Comparison of ENCODE assay signal across 1 cellular context in the genomic region with DNA sequence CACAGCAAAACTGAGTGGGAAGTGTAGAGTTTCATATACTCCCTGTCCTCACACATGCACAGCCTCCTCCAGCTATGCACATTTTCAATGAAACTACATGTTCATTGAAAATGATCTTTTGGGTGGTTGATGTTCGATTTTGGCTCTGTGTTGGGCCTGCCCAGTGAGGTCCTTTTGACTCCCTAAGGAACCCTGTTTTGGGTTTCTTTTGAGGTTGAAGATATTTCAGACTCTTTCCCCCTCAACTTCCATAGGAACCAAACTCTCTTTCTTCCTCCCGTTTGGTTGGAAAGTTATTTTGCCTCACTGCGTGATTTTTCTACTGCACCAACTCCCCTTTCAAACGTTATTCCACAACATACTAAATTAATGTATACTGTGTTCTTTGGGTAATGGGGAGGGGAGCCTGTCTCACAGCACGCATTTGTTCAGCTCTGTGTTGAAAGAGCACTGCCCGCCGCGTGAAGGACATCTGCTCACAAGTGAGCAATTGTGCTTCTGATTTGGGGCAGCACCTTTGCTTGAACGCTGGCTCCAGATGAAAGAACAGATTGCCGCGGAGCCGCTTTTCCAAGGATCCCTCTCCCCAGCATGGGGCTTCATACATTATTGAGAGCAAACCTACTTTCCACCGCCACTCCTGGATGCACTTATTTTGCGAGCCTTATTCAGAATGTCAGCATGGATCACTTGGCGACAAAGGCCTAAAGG.
TF ChIP-seq lines count a peak whose summit lies in the region.

No MANE protein-coding gene starts in this region.

TF ChIP-seq in HepG2, 621 proteins besides CTCF, POLR2A, EP300 and RAD21 (continued from another document and continues in another):
- peak; percentile 96 for TF ChIP-seq FOXP4 (CRISPR knock-in tag; IDR thresholded peaks at IDR 0.05)
- no peak for TF ChIP-seq PCBP2 (optimal IDR thresholded peaks at IDR 0.05; ENCODE audit: low read depth, low read length, poor library complexity, severe bottlenecking)
- TF ChIP-seq MTA3 (CRISPR knock-in tag; IDR thresholded peaks at IDR 0.05) = no peak
- TF ChIP-seq ZBTB42 (CRISPR knock-in tag; IDR thresholded peaks at IDR 0.05) = no peak
- no peak for TF ChIP-seq FOXA1 (IDR thresholded peaks at IDR 0.05)
- TF ChIP-seq FOXA1 (CRISPR knock-in tag; IDR thresholded peaks at IDR 0.05) = peak; percentile 84
- peak; percentile 48; the same call in 1 of the 2 replicates for TF ChIP-seq AHR (CRISPR knock-in tag; IDR thresholded peaks at IDR 0.05)
- no peak for TF ChIP-seq ZNF337 (CRISPR knock-in tag; IDR thresholded peaks at IDR 0.05; ENCODE audit: borderline replicate concordance, low read depth)
- TF ChIP-seq ZMYM2 (CRISPR knock-in tag; IDR thresholded peaks at IDR 0.05) = peak; percentile 55; the same call in 1 of the 2 replicates
- TF ChIP-seq MLX (CRISPR knock-in tag; IDR thresholded peaks at IDR 0.05) = peak; percentile 83; the same call in 1 of the 2 replicates
- peak; percentile 43; the same call in 1 of the 2 replicates for TF ChIP-seq TAF1 (CRISPR knock-in tag; IDR thresholded peaks at IDR 0.05)
- no peak for TF ChIP-seq NFE2L2 (IDR thresholded peaks at IDR 0.05; ENCODE audit: low read length)
- no peak for TF ChIP-seq FOXP1 (IDR thresholded peaks at IDR 0.05)
- TF ChIP-seq FOXP1 (CRISPR knock-in tag; IDR thresholded peaks at IDR 0.05) = peak; percentile 82
- TF ChIP-seq ZNF17 (CRISPR knock-in tag; IDR thresholded peaks at IDR 0.05) = no peak
- TF ChIP-seq ZNF296 (CRISPR knock-in tag; conservative IDR thresholded peaks at IDR 0.05) = no peak
- peak; percentile 76 for TF ChIP-seq ARID3A (IDR thresholded peaks at IDR 0.05; ENCODE audit: low read depth, low read length)
- TF ChIP-seq ZNF546 (CRISPR knock-in tag; conservative IDR thresholded peaks at IDR 0.05) = no peak
- TF ChIP-seq, protein P1, sequence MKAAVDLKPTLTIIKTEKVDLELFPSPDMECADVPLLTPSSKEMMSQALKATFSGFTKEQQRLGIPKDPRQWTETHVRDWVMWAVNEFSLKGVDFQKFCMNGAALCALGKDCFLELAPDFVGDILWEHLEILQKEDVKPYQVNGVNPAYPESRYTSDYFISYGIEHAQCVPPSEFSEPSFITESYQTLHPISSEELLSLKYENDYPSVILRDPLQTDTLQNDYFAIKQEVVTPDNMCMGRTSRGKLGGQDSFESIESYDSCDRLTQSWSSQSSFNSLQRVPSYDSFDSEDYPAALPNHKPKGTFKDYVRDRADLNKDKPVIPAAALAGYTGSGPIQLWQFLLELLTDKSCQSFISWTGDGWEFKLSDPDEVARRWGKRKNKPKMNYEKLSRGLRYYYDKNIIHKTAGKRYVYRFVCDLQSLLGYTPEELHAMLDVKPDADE (CRISPR knock-in tag; IDR thresholded peaks at IDR 0.05) = no peak
- no peak for TF ChIP-seq CHCHD3 (CRISPR knock-in tag; IDR thresholded peaks at IDR 0.05)
- TF ChIP-seq JDP2 (CRISPR knock-in tag; IDR thresholded peaks at IDR 0.05; ENCODE audit: borderline replicate concordance) = no peak
- TF ChIP-seq ZNF549 (CRISPR knock-in tag; IDR thresholded peaks at IDR 0.05) = no peak
- TF ChIP-seq FOSL2 (CRISPR knock-in tag; IDR thresholded peaks at IDR 0.05) = peak; percentile 81
- TF ChIP-seq TCF7L2 (IDR thresholded peaks at IDR 0.05; ENCODE audit: low read depth, low read length) = peak; percentile 83
- no peak for TF ChIP-seq MAFK (conservative IDR thresholded peaks at IDR 0.05 in 1 of 2, IDR thresholded peaks at IDR 0.05 in 1 of 2; ENCODE audit: low read length in 2 of 2)
- TF ChIP-seq, protein P2, sequence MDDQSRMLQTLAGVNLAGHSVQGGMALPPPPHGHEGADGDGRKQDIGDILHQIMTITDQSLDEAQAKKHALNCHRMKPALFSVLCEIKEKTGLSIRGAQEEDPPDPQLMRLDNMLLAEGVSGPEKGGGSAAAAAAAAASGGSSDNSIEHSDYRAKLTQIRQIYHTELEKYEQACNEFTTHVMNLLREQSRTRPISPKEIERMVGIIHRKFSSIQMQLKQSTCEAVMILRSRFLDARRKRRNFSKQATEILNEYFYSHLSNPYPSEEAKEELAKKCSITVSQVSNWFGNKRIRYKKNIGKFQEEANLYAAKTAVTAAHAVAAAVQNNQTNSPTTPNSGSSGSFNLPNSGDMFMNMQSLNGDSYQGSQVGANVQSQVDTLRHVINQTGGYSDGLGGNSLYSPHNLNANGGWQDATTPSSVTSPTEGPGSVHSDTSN (CRISPR knock-in tag; IDR thresholded peaks at IDR 0.05; ENCODE audit: borderline replicate concordance) = 0 out of 2 replicates have a peak, but pooled peaks have one; percentile 52
- TF ChIP-seq ZNF446 (CRISPR knock-in tag; IDR thresholded peaks at IDR 0.05) = no peak
- TF ChIP-seq, protein P3, sequence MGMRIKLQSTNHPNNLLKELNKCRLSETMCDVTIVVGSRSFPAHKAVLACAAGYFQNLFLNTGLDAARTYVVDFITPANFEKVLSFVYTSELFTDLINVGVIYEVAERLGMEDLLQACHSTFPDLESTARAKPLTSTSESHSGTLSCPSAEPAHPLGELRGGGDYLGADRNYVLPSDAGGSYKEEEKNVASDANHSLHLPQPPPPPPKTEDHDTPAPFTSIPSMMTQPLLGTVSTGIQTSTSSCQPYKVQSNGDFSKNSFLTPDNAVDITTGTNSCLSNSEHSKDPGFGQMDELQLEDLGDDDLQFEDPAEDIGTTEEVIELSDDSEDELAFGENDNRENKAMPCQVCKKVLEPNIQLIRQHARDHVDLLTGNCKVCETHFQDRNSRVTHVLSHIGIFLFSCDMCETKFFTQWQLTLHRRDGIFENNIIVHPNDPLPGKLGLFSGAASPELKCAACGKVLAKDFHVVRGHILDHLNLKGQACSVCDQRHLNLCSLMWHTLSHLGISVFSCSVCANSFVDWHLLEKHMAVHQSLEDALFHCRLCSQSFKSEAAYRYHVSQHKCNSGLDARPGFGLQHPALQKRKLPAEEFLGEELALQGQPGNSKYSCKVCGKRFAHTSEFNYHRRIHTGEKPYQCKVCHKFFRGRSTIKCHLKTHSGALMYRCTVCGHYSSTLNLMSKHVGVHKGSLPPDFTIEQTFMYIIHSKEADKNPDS (CRISPR knock-in tag; IDR thresholded peaks at IDR 0.05) = peak; percentile 85; the same call in 1 of the 2 replicates
- TF ChIP-seq GLMP (CRISPR knock-in tag; IDR thresholded peaks at IDR 0.05; ENCODE audit: borderline replicate concordance) = no peak
- TF ChIP-seq, protein P4, sequence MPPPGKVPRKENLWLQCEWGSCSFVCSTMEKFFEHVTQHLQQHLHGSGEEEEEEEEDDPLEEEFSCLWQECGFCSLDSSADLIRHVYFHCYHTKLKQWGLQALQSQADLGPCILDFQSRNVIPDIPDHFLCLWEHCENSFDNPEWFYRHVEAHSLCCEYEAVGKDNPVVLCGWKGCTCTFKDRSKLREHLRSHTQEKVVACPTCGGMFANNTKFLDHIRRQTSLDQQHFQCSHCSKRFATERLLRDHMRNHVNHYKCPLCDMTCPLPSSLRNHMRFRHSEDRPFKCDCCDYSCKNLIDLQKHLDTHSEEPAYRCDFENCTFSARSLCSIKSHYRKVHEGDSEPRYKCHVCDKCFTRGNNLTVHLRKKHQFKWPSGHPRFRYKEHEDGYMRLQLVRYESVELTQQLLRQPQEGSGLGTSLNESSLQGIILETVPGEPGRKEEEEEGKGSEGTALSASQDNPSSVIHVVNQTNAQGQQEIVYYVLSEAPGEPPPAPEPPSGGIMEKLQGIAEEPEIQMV (CRISPR knock-in tag; IDR thresholded peaks at IDR 0.05; ENCODE audit: low read depth) = peak; percentile 75
- 0 out of 2 replicates have a peak, but pooled peaks have one; percentile 22 for TF ChIP-seq PRDM10 (CRISPR knock-in tag; IDR thresholded peaks at IDR 0.05; ENCODE audit: low read depth)
- TF ChIP-seq PRDM4 (CRISPR knock-in tag; IDR thresholded peaks at IDR 0.05; ENCODE audit: borderline replicate concordance) = no peak
- TF ChIP-seq FUBP1 (CRISPR knock-in tag; IDR thresholded peaks at IDR 0.05; ENCODE audit: borderline replicate concordance) = peak; percentile 77; the same call in 1 of the 2 replicates
